19 cellular contexts compared by ENCODE assay signal in genomic region chr15:80866936-80867335, GRCh38.
"Had no signal": no experiment of that assay in that cellular context is flagged by ENCODE, and none has a peak within 500 bp of the region (broad histone marks: within the 10 kb centered on the region; RNA-seq: fewer than 3 reads in every experiment).

No MANE protein-coding gene starts in this region.

- H3K4me1 Mint-ChIP-seq: activated naive CD8-positive, alpha-beta T cell treated with anti-CD3 and anti-CD28 coated beads, Interleukin-2, amount 50 U/mL, for 24 hours; activated T-helper 17 cell treated with anti-CD3 and anti-CD28 coated beads, Interleukin-2, amount 50 U/mL, for 72 hours had no signal

- H3K27me3 ChIP-seq: ovary had no signal

- H3K36me3 ChIP-seq: ovary had no signal

- DNase-seq: activated CD4-positive, alpha-beta T cell treated with anti-CD3 and anti-CD28 coated beads for 1 hour; activated CD4-positive, alpha-beta T cell treated with anti-CD3 and anti-CD28 coated beads, Interleukin-2, amount 50 U/mL, for 48 hours; activated naive CD4-positive, alpha-beta T cell treated with anti-CD3 and anti-CD28 coated beads for 36 hours; activated naive CD8-positive, alpha-beta T cell treated with anti-CD3 and anti-CD28 coated beads, Interleukin-2, amount 50 U/mL, for 24 hours; aorta; cerebellar nuclear complex; effector CD8-positive, alpha-beta T cell; foreskin fibroblast; hippocampal formation; islet precursor cell; ovary; retina; stimulated activated CD4-positive, alpha-beta T cell treated with anti-CD3 and anti-CD28 coated beads, Interleukin-4, amount 100 ng/mL, for 24 hours; stimulated activated naive CD4-positive, alpha-beta T cell treated with Interleukin-2 at 50 U/mL for 16 hours; substantia nigra; T1000 had no signal

- H3K27ac Mint-ChIP-seq: activated naive CD4-positive, alpha-beta T cell treated with anti-CD3 and anti-CD28 coated beads for 36 hours; activated naive CD8-positive, alpha-beta T cell treated with anti-CD3 and anti-CD28 coated beads, Interleukin-2, amount 50 U/mL, for 24 hours; activated T-helper 17 cell treated with anti-CD3 and anti-CD28 coated beads, Interleukin-2, amount 50 U/mL, for 72 hours had no signal

- H3K4me3 ChIP-seq: ovary, skin epidermis had no signal

- H3K9me3 Mint-ChIP-seq: activated naive CD4-positive, alpha-beta T cell treated with anti-CD3 and anti-CD28 coated beads for 36 hours; activated naive CD8-positive, alpha-beta T cell treated with anti-CD3 and anti-CD28 coated beads, Interleukin-2, amount 50 U/mL, for 24 hours; activated T-helper 17 cell treated with anti-CD3 and anti-CD28 coated beads, Interleukin-2, amount 50 U/mL, for 72 hours; neural crest cell had no signal

- ATAC-seq: activated naive CD8-positive, alpha-beta T cell treated with anti-CD3 and anti-CD28 coated beads, Interleukin-2, amount 50 U/mL, for 24 hours; activated T-helper 17 cell treated with anti-CD3 and anti-CD28 coated beads, Interleukin-2, amount 50 U/mL, for 72 hours had no signal

- H3K4me3 Mint-ChIP-seq: activated naive CD4-positive, alpha-beta T cell treated with anti-CD3 and anti-CD28 coated beads for 36 hours; activated naive CD8-positive, alpha-beta T cell treated with anti-CD3 and anti-CD28 coated beads, Interleukin-2, amount 50 U/mL, for 24 hours; activated T-helper 17 cell treated with anti-CD3 and anti-CD28 coated beads, Interleukin-2, amount 50 U/mL, for 72 hours; neural crest cell had no signal

- H3K9me3 ChIP-seq: ovary had no signal

- H3K27me3 Mint-ChIP-seq: activated naive CD8-positive, alpha-beta T cell treated with anti-CD3 and anti-CD28 coated beads, Interleukin-2, amount 50 U/mL, for 24 hours; activated T-helper 17 cell treated with anti-CD3 and anti-CD28 coated beads, Interleukin-2, amount 50 U/mL, for 72 hours had no signal

- H3K27ac ChIP-seq: ovary, skin epidermis had no signal
